Comparison of ENCODE assay signal across 25 cellular contexts in the genomic region with DNA sequence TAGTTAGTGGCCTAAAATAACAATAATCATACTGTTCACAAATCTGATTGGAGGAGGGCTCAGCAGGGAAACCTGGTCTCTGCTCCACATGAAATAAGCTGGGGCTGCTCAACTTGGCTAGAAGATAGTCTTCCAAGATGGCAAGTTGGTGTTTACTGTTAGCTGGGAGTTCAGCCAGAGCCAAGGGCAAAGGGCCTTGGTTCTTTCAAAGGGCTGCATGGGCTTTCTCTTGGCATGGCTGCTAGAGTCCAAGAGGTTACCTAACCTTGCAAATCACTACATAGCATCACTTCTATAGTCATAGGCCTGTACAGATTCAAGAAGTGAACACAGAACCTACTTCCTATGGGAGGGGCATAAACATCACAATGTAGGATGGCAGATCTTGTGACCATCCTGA.
"Had no signal": no experiment of that assay in that cellular context is flagged by ENCODE, and none has a peak within 500 bp of the region (broad histone marks: within the 10 kb centered on the region; RNA-seq: fewer than 3 reads in every experiment).

No MANE protein-coding gene starts in this region.

- ATAC-seq: activated CD8-positive, alpha-beta memory T cell treated with anti-CD3 and anti-CD28 coated beads, Interleukin-2, amount 10 ng/mL, durations not matched to agents 7 days and 5 days had no signal

- H3K4me3 Mint-ChIP-seq: activated B cell treated with CpG ODN at 0.5 μM for 24 hours; activated CD4-positive, alpha-beta T cell treated with anti-CD3 and anti-CD28 coated beads, Interleukin-2, amount 10 ng/mL, durations not matched to agents 24 days and 14 days; activated CD8-positive, alpha-beta memory T cell treated with anti-CD3 and anti-CD28 coated beads, Interleukin-2, amount 10 ng/mL, durations not matched to agents 7 days and 5 days; activated naive CD4-positive, alpha-beta T cell treated with anti-CD3 and anti-CD28 coated beads, Interleukin-2, amount 10 ng/mL, durations not matched to agents 7 days and 5 days; activated naive CD8-positive, alpha-beta T cell treated with anti-CD3 and anti-CD28 coated beads, Interleukin-2, amount 10 ng/mL, durations not matched to agents 7 days and 5 days; T-helper 2 cell treated with Interferon-gamma antibody and Interleukin-4, amounts not matched to agents 5 μg/mL and 100 μg/mL, for 36 hours had no signal

- H3K27ac Mint-ChIP-seq: activated B cell treated with CpG ODN at 0.5 μM for 24 hours; activated CD4-positive, alpha-beta T cell treated with anti-CD3 and anti-CD28 coated beads, Interleukin-2, amount 10 ng/mL, durations not matched to agents 24 days and 14 days; activated CD8-positive, alpha-beta memory T cell treated with anti-CD3 and anti-CD28 coated beads, Interleukin-2, amount 10 ng/mL, durations not matched to agents 7 days and 5 days; activated naive CD4-positive, alpha-beta T cell treated with anti-CD3 and anti-CD28 coated beads, Interleukin-2, amount 10 ng/mL, durations not matched to agents 7 days and 5 days; activated naive CD8-positive, alpha-beta T cell treated with anti-CD3 and anti-CD28 coated beads, Interleukin-2, amount 10 ng/mL, durations not matched to agents 7 days and 5 days; activated T-helper 2 cell treated with anti-CD3 and anti-CD28 coated beads, Interferon-gamma antibody, Interleukin-2, Interleukin-4, amounts not matched to agents 10 μg/mL and 5 μg/mL and 100 μg/mL, durations not matched to agents 14 hours and 24 hours and 36 hours; T-helper 2 cell treated with Interferon-gamma antibody and Interleukin-4, amounts not matched to agents 5 μg/mL and 100 μg/mL, for 36 hours had no signal

- H3K27me3 Mint-ChIP-seq: activated B cell treated with CpG ODN at 0.5 μM for 24 hours; activated CD4-positive, alpha-beta T cell treated with anti-CD3 and anti-CD28 coated beads, Interleukin-2, amount 10 ng/mL, durations not matched to agents 24 days and 14 days; activated CD8-positive, alpha-beta memory T cell treated with anti-CD3 and anti-CD28 coated beads, Interleukin-2, amount 10 ng/mL, durations not matched to agents 7 days and 5 days; activated naive CD4-positive, alpha-beta T cell treated with anti-CD3 and anti-CD28 coated beads, Interleukin-2, amount 10 ng/mL, durations not matched to agents 7 days and 5 days; activated naive CD8-positive, alpha-beta T cell treated with anti-CD3 and anti-CD28 coated beads, Interleukin-2, amount 10 ng/mL, durations not matched to agents 7 days and 5 days had no signal

- DNase-seq: activated B cell treated with CpG ODN at 0.5 μM for 24 hours; activated CD4-positive, alpha-beta T cell treated with anti-CD3 and anti-CD28 coated beads for 1 hour; activated CD4-positive, alpha-beta T cell treated with anti-CD3 and anti-CD28 coated beads, Interleukin-2, amount 10 ng/mL, durations not matched to agents 24 days and 14 days; activated CD4-positive, alpha-beta T cell treated with anti-CD3 and anti-CD28 coated beads, Interleukin-2, amount 50 U/mL, for 48 hours; activated CD8-positive, alpha-beta memory T cell treated with anti-CD3 and anti-CD28 coated beads, Interleukin-2, amount 10 ng/mL, durations not matched to agents 7 days and 5 days; activated gamma-delta T cell treated with Interleukin-2 at 50 U/mL for 16 hours; activated naive CD4-positive, alpha-beta T cell treated with anti-CD3 and anti-CD28 coated beads, Interleukin-2, amount 10 ng/mL, durations not matched to agents 7 days and 5 days; activated naive CD8-positive, alpha-beta T cell treated with anti-CD3 and anti-CD28 coated beads, Interleukin-2, amount 10 ng/mL, durations not matched to agents 7 days and 5 days; activated T-cell treated with anti-CD3 and anti-CD28 coated beads, Interleukin-2, amount 50 U/mL, for 48 hours; adrenal gland; anterior cingulate cortex; Karpas-422; NCI-H1105 treated with DMSO at 0.1 percent for 48 hours; NCI-H146; NCI-H187 treated with DMSO at 0.1 percent for 48 hours; NCI-H2081 treated with DMSO at 0.1 percent for 48 hours; NCI-H446; NCI-H524; Peyer's patch; Right ventricle myocardium superior; SJCRH30; SK-N-SH; T-helper 1 cell had no signal

- H3K9me3 Mint-ChIP-seq: activated B cell treated with CpG ODN at 0.5 μM for 24 hours; activated CD4-positive, alpha-beta T cell treated with anti-CD3 and anti-CD28 coated beads, Interleukin-2, amount 10 ng/mL, durations not matched to agents 24 days and 14 days; activated naive CD8-positive, alpha-beta T cell treated with anti-CD3 and anti-CD28 coated beads, Interleukin-2, amount 10 ng/mL, durations not matched to agents 7 days and 5 days; activated T-helper 2 cell treated with anti-CD3 and anti-CD28 coated beads, Interferon-gamma antibody, Interleukin-2, Interleukin-4, amounts not matched to agents 10 μg/mL and 5 μg/mL and 100 μg/mL, durations not matched to agents 14 hours and 24 hours and 36 hours; T-helper 2 cell treated with Interferon-gamma antibody and Interleukin-4, amounts not matched to agents 5 μg/mL and 100 μg/mL, for 36 hours had no signal
